In genomic region chr11:86869531-86869930, GRCh38 we compare ENCODE assay signal across 1 cellular context.
TF ChIP-seq lines count a peak whose summit lies in the region.

No MANE protein-coding gene starts in this region.

TF ChIP-seq in K562, 482 proteins besides CTCF, POLR2A, EP300 and RAD21 (continued from another document):
- TF ChIP-seq ZFP91 (CRISPR knock-in tag; IDR thresholded peaks at IDR 0.05) (no peak), CUX1 (CRISPR knock-in tag; IDR thresholded peaks at IDR 0.05) (no peak), ZHX1 (conservative IDR thresholded peaks at IDR 0.05; ENCODE audit: low read length) (no peak), CBX2 (IDR thresholded peaks at IDR 0.05; ENCODE audit: insufficient read depth, low read length, poor library complexity, severe bottlenecking) (no peak)
